1 cellular context compared by ENCODE assay signal in genomic region chr2:127635380-127636237, GRCh38.
TF ChIP-seq lines count a peak whose summit lies in the region.

No MANE protein-coding gene starts in this region.

TF ChIP-seq in IMR-90, 13 proteins besides CTCF, POLR2A, EP300 and RAD21:
- TF ChIP-seq FOS (IDR thresholded peaks at IDR 0.05; ENCODE audit: low read depth, low read length) = no peak
TF ChIP-seq in IMR-90: peak in this region for 0.
